In the genomic region with DNA sequence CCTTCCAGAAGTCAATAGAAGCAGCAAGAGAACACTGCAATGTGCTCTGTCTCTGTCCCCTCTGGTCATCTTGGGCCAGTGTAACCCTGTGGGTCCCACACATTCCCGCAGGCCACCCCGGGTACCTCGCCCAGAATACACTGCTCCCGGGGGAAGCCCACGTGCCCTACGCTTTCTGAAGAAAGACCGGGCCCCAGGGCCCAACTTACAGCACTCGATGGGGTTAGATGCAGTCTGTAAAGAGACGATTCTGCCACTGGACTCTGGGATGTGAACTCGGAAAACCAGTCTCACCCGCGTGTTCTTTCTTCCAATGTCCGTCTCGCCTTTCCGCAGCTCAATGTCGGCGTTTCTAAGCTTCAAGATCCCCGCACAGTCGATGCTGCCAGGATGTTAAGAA, we compare ENCODE assay signal across 1 cellular context.
TF ChIP-seq lines count a peak whose summit lies in the region.

No MANE protein-coding gene starts in this region.

TF ChIP-seq in HCT116, 20 proteins besides CTCF, POLR2A, EP300 and RAD21:
- TF ChIP-seq EGR1 (IDR thresholded peaks at IDR 0.05; ENCODE audit: low read depth) (no peak), JUND (IDR thresholded peaks at IDR 0.05) (no peak), ZFX (IDR thresholded peaks at IDR 0.05) (no peak), SP1 (IDR thresholded peaks at IDR 0.05; ENCODE audit: low read depth) (no peak), EZH2 (IDR thresholded peaks at IDR 0.05) (no peak), ZNF274 (IDR thresholded peaks at IDR 0.05; ENCODE audit: low read depth, low read length) (no peak), CBX3 (IDR thresholded peaks at IDR 0.05; ENCODE audit: low read depth) (no peak), SIN3A (IDR thresholded peaks at IDR 0.05; ENCODE audit: low read depth) (no peak)
- TF ChIP-seq, protein P1, sequence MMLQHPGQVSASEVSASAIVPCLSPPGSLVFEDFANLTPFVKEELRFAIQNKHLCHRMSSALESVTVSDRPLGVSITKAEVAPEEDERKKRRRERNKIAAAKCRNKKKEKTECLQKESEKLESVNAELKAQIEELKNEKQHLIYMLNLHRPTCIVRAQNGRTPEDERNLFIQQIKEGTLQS (IDR thresholded peaks at IDR 0.05) = no peak
- TF ChIP-seq, protein P2, sequence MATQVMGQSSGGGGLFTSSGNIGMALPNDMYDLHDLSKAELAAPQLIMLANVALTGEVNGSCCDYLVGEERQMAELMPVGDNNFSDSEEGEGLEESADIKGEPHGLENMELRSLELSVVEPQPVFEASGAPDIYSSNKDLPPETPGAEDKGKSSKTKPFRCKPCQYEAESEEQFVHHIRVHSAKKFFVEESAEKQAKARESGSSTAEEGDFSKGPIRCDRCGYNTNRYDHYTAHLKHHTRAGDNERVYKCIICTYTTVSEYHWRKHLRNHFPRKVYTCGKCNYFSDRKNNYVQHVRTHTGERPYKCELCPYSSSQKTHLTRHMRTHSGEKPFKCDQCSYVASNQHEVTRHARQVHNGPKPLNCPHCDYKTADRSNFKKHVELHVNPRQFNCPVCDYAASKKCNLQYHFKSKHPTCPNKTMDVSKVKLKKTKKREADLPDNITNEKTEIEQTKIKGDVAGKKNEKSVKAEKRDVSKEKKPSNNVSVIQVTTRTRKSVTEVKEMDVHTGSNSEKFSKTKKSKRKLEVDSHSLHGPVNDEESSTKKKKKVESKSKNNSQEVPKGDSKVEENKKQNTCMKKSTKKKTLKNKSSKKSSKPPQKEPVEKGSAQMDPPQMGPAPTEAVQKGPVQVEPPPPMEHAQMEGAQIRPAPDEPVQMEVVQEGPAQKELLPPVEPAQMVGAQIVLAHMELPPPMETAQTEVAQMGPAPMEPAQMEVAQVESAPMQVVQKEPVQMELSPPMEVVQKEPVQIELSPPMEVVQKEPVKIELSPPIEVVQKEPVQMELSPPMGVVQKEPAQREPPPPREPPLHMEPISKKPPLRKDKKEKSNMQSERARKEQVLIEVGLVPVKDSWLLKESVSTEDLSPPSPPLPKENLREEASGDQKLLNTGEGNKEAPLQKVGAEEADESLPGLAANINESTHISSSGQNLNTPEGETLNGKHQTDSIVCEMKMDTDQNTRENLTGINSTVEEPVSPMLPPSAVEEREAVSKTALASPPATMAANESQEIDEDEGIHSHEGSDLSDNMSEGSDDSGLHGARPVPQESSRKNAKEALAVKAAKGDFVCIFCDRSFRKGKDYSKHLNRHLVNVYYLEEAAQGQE (IDR thresholded peaks at IDR 0.05; ENCODE audit: low read depth) = no peak
- TF ChIP-seq, protein P3, sequence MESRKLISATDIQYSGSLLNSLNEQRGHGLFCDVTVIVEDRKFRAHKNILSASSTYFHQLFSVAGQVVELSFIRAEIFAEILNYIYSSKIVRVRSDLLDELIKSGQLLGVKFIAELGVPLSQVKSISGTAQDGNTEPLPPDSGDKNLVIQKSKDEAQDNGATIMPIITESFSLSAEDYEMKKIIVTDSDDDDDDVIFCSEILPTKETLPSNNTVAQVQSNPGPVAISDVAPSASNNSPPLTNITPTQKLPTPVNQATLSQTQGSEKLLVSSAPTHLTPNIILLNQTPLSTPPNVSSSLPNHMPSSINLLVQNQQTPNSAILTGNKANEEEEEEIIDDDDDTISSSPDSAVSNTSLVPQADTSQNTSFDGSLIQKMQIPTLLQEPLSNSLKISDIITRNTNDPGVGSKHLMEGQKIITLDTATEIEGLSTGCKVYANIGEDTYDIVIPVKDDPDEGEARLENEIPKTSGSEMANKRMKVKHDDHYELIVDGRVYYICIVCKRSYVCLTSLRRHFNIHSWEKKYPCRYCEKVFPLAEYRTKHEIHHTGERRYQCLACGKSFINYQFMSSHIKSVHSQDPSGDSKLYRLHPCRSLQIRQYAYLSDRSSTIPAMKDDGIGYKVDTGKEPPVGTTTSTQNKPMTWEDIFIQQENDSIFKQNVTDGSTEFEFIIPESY (IDR thresholded peaks at IDR 0.05; ENCODE audit: extremely low read depth, insufficient replicate concordance, low read length) = no peak
TF ChIP-seq in HCT116: peak in this region for 0.
